In genomic region chr3:58473275-58473674, GRCh38 we compare ENCODE assay signal across 20 cellular contexts. TPM values are rescaled to one million over a fixed set of nuclear protein-coding genes. Genes with fewer than 3 reads are reported as not detected.
A peak's percentile ranks its signal among the peaks of the same experiment; 100 is the strongest.
DNase-seq lines count a peak whose midpoint lies in the region; ATAC-seq, FAIRE-seq and TF ChIP-seq lines count a peak whose summit lies in the region.
"Had no signal": no experiment of that assay in that cellular context is flagged by ENCODE, and none has a peak within 500 bp of the region (broad histone marks: within the 10 kb centered on the region; RNA-seq: fewer than 3 reads in every experiment).

No MANE protein-coding gene starts in this region.

- H3K36me3 ChIP-seq in right lobe of liver (no peaks in the 10 kb centered on the region), HepG2 (replicated peaks in 1 of 2; ENCODE audit: control insufficient read depth in 1 of 2, insufficient read depth in 2 of 2, low read length in 2 of 2) (no peaks in the 10 kb centered on the region)
- H3K36me3 ChIP-seq: Peyer's patch had no signal

- H4K20me1 ChIP-seq in HepG2 (ENCODE audit: insufficient read depth, low read length): no peaks in the 10 kb centered on the region

- no peaks in the 10 kb centered on the region for H3K9me3 Mint-ChIP-seq in mesothelial cell of epicardium
- H3K9me3 Mint-ChIP-seq: HFFc6 had no signal

- FAIRE-seq in HepG2 (lab: Jason Lieb, UNC) (no peak), GM12891 (lab: Jason Lieb, UNC) (no peak)
- FAIRE-seq: A204.1, H1 had no signal

- H3K4me3 ChIP-seq in right lobe of liver: no peak overlapping the region
- no peak overlapping the region for H3K4me3 ChIP-seq in HepG2 (replicated peaks in 1 of 3; ENCODE audit: insufficient read depth in 1 of 3, low read depth in 2 of 3, low read length in 3 of 3)
- H3K4me3 ChIP-seq: Peyer's patch, SK-N-MC had no signal

- H3K36me3 Mint-ChIP-seq in T-helper 17 cell (ENCODE audit: low read depth) (peaks cover 2% of the 10 kb centered on the region), mesothelial cell of epicardium (no peaks in the 10 kb centered on the region)

- H3K9me3 ChIP-seq in right lobe of liver: no peaks in the 10 kb centered on the region
- H3K9me3 ChIP-seq in HepG2 (ENCODE audit: low read length): no peaks in the 10 kb centered on the region
- no peaks in the 10 kb centered on the region for H3K9me3 ChIP-seq in T-helper 17 cell (ENCODE audit: control insufficient read depth, low read length, poor library complexity, severe bottlenecking)
- H3K9me3 ChIP-seq: Caco-2, Peyer's patch had no signal

- intact Hi-C loops in right lobe of liver (cut with DNase I) (no loop called here), HepG2 (cut with micrococcal nuclease; ENCODE audit: unreplicated experiment) (loop anchor here (5.0 kb wide), 1 partner anchor 36 kb away; no protein-coding TSS in a partner anchor)

- H3K27ac ChIP-seq in right lobe of liver: peak overlapping the region in 2 of 3 donors; percentile 1 to 67
- no peak overlapping the region for H3K27ac ChIP-seq in HepG2 (ENCODE audit: extremely low read length, insufficient read depth, low read length)
- H3K27ac ChIP-seq: Peyer's patch, SK-N-MC had no signal

- POLR2A ChIA-PET in HepG2 (lab: Yijun Ruan, JAX): interaction anchor here (1.4 to 1.7 kb wide), 2 partner anchors 13 to 18 kb away, joined by 3 read pairs; partner anchors contain the start of gene KCTD6

- CTCF ChIA-PET in HepG2 (lab: Yijun Ruan, JAX; ENCODE audit: low intra/inter-chr PET ratio, low total read pairs): no interaction called here

- H3K27me3 ChIP-seq in right lobe of liver: no peaks in the 10 kb centered on the region
- no peaks in the 10 kb centered on the region for H3K27me3 ChIP-seq in HepG2 (ENCODE audit: control insufficient read depth in 1 of 2, insufficient read depth in 2 of 2, low read length in 2 of 2)
- H3K27me3 ChIP-seq: Peyer's patch had no signal

- BruUV-seq in HepG2 (replicated peaks; lab: Mats Ljungman, UMichigan): no TSS peak

- DNase-seq in right lobe of liver: no peak
- DNase-seq in HepG2 (ENCODE audit: low spot score): no peak
- no peak for DNase-seq in T-helper 17 cell
- no peak for DNase-seq in mesothelial cell of epicardium (ENCODE audit: low spot score in 2 of 2, unreplicated experiment in 2 of 2)
- DNase-seq in NCI-H774 (lab: John Stamatoyannopoulos, UW): no peak
- no peak for DNase-seq in KG1 (lab: John Stamatoyannopoulos, UW)
- no peak for DNase-seq in GM12891 (ENCODE audit: insufficient read length, low spot score)
- DNase-seq: C1 segment of cervical spinal cord, Caco-2, DMS153, HFFc6, NCI-H1930, NCI-H446 treated with DMSO at 0.1 percent for 48 hours, NCI-H748 treated with DMSO at 0.1 percent for 48 hours, Peyer's patch had no signal

- 89% methylated on average over 1 of the region's 1 CpG for WGBS in right lobe of liver (ENCODE audit: insufficient coverage, low coverage, low lambda C conversion rate, missing lambda C conversion rate)
- WGBS in HepG2 (ENCODE audit: low lambda C conversion rate): 100% methylated on average over 1 of the region's 1 CpG

- peaks cover 15% of the 10 kb centered on the region for H3K4me1 Mint-ChIP-seq in T-helper 17 cell
- H3K4me1 Mint-ChIP-seq in mesothelial cell of epicardium: peaks cover 30% of the 10 kb centered on the region

- no peak overlapping the region for H2AFZ ChIP-seq in HepG2 (ENCODE audit: low read length)

- no peak for ATAC-seq in right lobe of liver
- ATAC-seq in HepG2: no peak
- no peak for ATAC-seq in T-helper 17 cell
- ATAC-seq in HG03039 (IDR thresholded peaks at IDR 0.05; ENCODE audit: unreplicated experiment): no peak
- ATAC-seq: Right ventricle myocardium inferior had no signal

- TF ChIP-seq CTCF in right lobe of liver (IDR thresholded peaks at IDR 0.05) (no peak), HepG2 (CRISPR knock-in tag; IDR thresholded peaks at IDR 0.05) (no peak), mesothelial cell of epicardium (IDR thresholded peaks at IDR 0.05; ENCODE audit: unreplicated experiment) (no peak)

- H3K4me1 ChIP-seq in right lobe of liver (peaks cover 0 to 58% (median 23%) of the 10 kb centered on the region in 4 donors), HepG2 (ENCODE audit: insufficient read depth, low read length) (peaks cover 72% of the 10 kb centered on the region)

- in situ Hi-C loops in HepG2 (cut with HindIII; ENCODE audit: extremely low pct_ligation_motif_present, low pct_unique_long_range_greater_than_20kb): no loop called here

- no peak for TF ChIP-seq EP300 in HepG2 (IDR thresholded peaks at IDR 0.05; ENCODE audit: low read depth in 2 of 2, low read length in 2 of 2)
- TF ChIP-seq EP300 in HepG2 (CRISPR knock-in tag; IDR thresholded peaks at IDR 0.05; ENCODE audit: borderline replicate concordance): no peak

- no peak overlapping the region for H3K9ac ChIP-seq in HepG2 (ENCODE audit: insufficient read depth, low read depth, low read length)

- TF ChIP-seq POLR2A in right lobe of liver (IDR thresholded peaks at IDR 0.05) (no peak), HepG2 (IDR thresholded peaks at IDR 0.05; ENCODE audit: insufficient read depth in 1 of 2, low read depth in 2 of 2, low read length in 2 of 2) (no peak), GM12891 (IDR thresholded peaks at IDR 0.05; ENCODE audit: low read depth, low read length) (no peak)

- TF ChIP-seq RAD21 in HepG2 (CRISPR knock-in tag; IDR thresholded peaks at IDR 0.05): no peak

- H3K27me3 Mint-ChIP-seq in T-helper 17 cell (no peaks in the 10 kb centered on the region), mesothelial cell of epicardium (ENCODE audit: low read depth) (no peaks in the 10 kb centered on the region)

- no peaks in the 10 kb centered on the region for H3K79me2 ChIP-seq in HepG2 (ENCODE audit: insufficient read depth, low read length)

- H3K27ac Mint-ChIP-seq in T-helper 17 cell (peak overlapping the region; percentile 21), mesothelial cell of epicardium (peak overlapping the region; percentile 68)
- H3K27ac Mint-ChIP-seq: HFFc6 had no signal

- H3K4me2 ChIP-seq in HepG2 (ENCODE audit: low read depth, low read length): no peak overlapping the region

- H3K4me3 Mint-ChIP-seq in T-helper 17 cell (no peak overlapping the region), mesothelial cell of epicardium (no peak overlapping the region)
- H3K4me3 Mint-ChIP-seq: HFFc6 had no signal

RNA-seq across cellular contexts. Expression of gene KCTD6, which starts 18.6 kb away (rescaled TPM):
- 1 to 10 TPM; 4.3 to 9.6 (median 8.0) TPM for total RNA-seq in right lobe of liver
- total RNA-seq in HepG2 (2016; rRNA removed; fragmentation: Illumina TruSeq; extraction: Trizol): 14.0 and 14.2 TPM in 2 replicates
- total RNA-seq in HepG2 (2016; cell fraction: cytosol; rRNA removed; fragmentation: Illumina TruSeq; extraction: Trizol; ENCODE audit: low read depth): 9.3 and 12.2 TPM in 2 replicates
- 13.2 and 17.0 TPM in 2 replicates for total RNA-seq in HepG2 (2016; cell fraction: insoluble cytoplasmic fraction; rRNA removed; fragmentation: Illumina TruSeq; extraction: Trizol)
- 20.0 and 22.1 TPM in 2 replicates for total RNA-seq in HepG2 (2016; cell fraction: membrane; rRNA removed; fragmentation: Illumina TruSeq; extraction: Trizol)
- 12.3 and 13.2 TPM in 2 replicates for total RNA-seq in HepG2 (2016; cell fraction: nucleus; rRNA removed; fragmentation: Illumina TruSeq; extraction: Trizol)
- 12.0 and 13.4 TPM in 2 replicates for polyA plus RNA-seq in HepG2 (2011; rRNA removed)
- polyA plus RNA-seq in HepG2 (2011; cell fraction: cytosol; rRNA removed): 6.5 and 11.1 TPM in 2 replicates
- polyA plus RNA-seq in HepG2 (2011; cell fraction: nucleus; rRNA removed): 7.0 and 14.1 TPM in 2 replicates
- polyA plus RNA-seq in HepG2 (2012): 10.7 and 12.1 TPM in 2 replicates
- 10.5 and 12.2 TPM in 2 replicates for polyA plus RNA-seq in HepG2 (2016; cell fraction: cytosol; fragmentation: Illumina TruSeq; extraction: Trizol; ENCODE audit: low read depth)
- 19.5 and 23.9 TPM in 2 replicates for polyA plus RNA-seq in HepG2 (2016; cell fraction: insoluble cytoplasmic fraction; fragmentation: Illumina TruSeq; extraction: Trizol; ENCODE audit: low read depth)
- polyA plus RNA-seq in HepG2 (2016; cell fraction: membrane; fragmentation: Illumina TruSeq; extraction: Trizol; ENCODE audit: low read depth): 17.5 and 18.4 TPM in 2 replicates
- polyA plus RNA-seq in HepG2 (2016; cell fraction: nucleus; fragmentation: Illumina TruSeq; extraction: Trizol; ENCODE audit: insufficient read depth, low read depth): 23.8 and 26.9 TPM in 2 replicates
- polyA minus RNA-seq in HepG2 (2011; rRNA and poly(A)+ RNA removed; ENCODE audit: low replicate concordance): 3.9 and 8.0 TPM in 2 replicates
- polyA minus RNA-seq in HepG2 (2011; cell fraction: cytosol; rRNA and poly(A)+ RNA removed): 4.9 and 5.9 TPM in 2 replicates
- polyA minus RNA-seq in HepG2 (2011; cell fraction: nucleus; rRNA and poly(A)+ RNA removed): 7.3 and 17.8 TPM in 2 replicates
- total RNA-seq in T-helper 17 cell: 1 to 10 TPM; 7.0 to 8.4 TPM
- 10.5 to 13.1 TPM (median 11.3 TPM) in 3 replicates for total RNA-seq in mesothelial cell of epicardium
- 2.3 TPM for polyA plus RNA-seq in GM12891 (2012; ENCODE audit: low read depth, missing spikeins)

RNA-seq across cellular contexts. Expression of gene PDHB, which starts 39.6 kb away (rescaled TPM):
- 10 to 100 TPM; 35.5 to 70.2 (median 47.3) TPM for total RNA-seq in right lobe of liver
- 153 and 229 TPM in 2 replicates for total RNA-seq in HepG2 (2016; rRNA removed; fragmentation: Illumina TruSeq; extraction: Trizol)
- total RNA-seq in HepG2 (2016; cell fraction: cytosol; rRNA removed; fragmentation: Illumina TruSeq; extraction: Trizol; ENCODE audit: low read depth): 14.8 and 15.6 TPM in 2 replicates
- total RNA-seq in HepG2 (2016; cell fraction: insoluble cytoplasmic fraction; rRNA removed; fragmentation: Illumina TruSeq; extraction: Trizol): 155 and 245 TPM in 2 replicates
- 30.6 and 31.8 TPM in 2 replicates for total RNA-seq in HepG2 (2016; cell fraction: membrane; rRNA removed; fragmentation: Illumina TruSeq; extraction: Trizol)
- 63.1 and 66.4 TPM in 2 replicates for total RNA-seq in HepG2 (2016; cell fraction: nucleus; rRNA removed; fragmentation: Illumina TruSeq; extraction: Trizol)
- polyA plus RNA-seq in HepG2 (2011; rRNA removed): 97.1 and 108 TPM in 2 replicates
- 68.4 and 102 TPM in 2 replicates for polyA plus RNA-seq in HepG2 (2011; cell fraction: cytosol; rRNA removed)
- polyA plus RNA-seq in HepG2 (2011; cell fraction: nucleus; rRNA removed): 28.4 and 37.7 TPM in 2 replicates
- 113 and 146 TPM in 2 replicates for polyA plus RNA-seq in HepG2 (2012)
- polyA plus RNA-seq in HepG2 (2016; cell fraction: cytosol; fragmentation: Illumina TruSeq; extraction: Trizol; ENCODE audit: low read depth): 11.6 and 12.1 TPM in 2 replicates
- 209 and 226 TPM in 2 replicates for polyA plus RNA-seq in HepG2 (2016; cell fraction: insoluble cytoplasmic fraction; fragmentation: Illumina TruSeq; extraction: Trizol; ENCODE audit: low read depth)
- polyA plus RNA-seq in HepG2 (2016; cell fraction: membrane; fragmentation: Illumina TruSeq; extraction: Trizol; ENCODE audit: low read depth): 23.0 and 24.8 TPM in 2 replicates
- polyA plus RNA-seq in HepG2 (2016; cell fraction: nucleus; fragmentation: Illumina TruSeq; extraction: Trizol; ENCODE audit: insufficient read depth, low read depth): 66.3 and 77.5 TPM in 2 replicates
- 76.8 and 97.2 TPM in 2 replicates for polyA minus RNA-seq in HepG2 (2011; rRNA and poly(A)+ RNA removed; ENCODE audit: low replicate concordance)
- polyA minus RNA-seq in HepG2 (2011; cell fraction: cytosol; rRNA and poly(A)+ RNA removed): 47.7 and 50.9 TPM in 2 replicates
- polyA minus RNA-seq in HepG2 (2011; cell fraction: nucleus; rRNA and poly(A)+ RNA removed): 91.3 and 98.1 TPM in 2 replicates
- total RNA-seq in T-helper 17 cell: 10 to 100 TPM; 25.6 to 29.9 TPM
- total RNA-seq in mesothelial cell of epicardium: 63.1 to 69.4 TPM (median 64.4 TPM) in 3 replicates
- polyA plus RNA-seq in GM12891 (2012; ENCODE audit: low read depth, missing spikeins): 61.4 TPM
